In the genomic region with DNA sequence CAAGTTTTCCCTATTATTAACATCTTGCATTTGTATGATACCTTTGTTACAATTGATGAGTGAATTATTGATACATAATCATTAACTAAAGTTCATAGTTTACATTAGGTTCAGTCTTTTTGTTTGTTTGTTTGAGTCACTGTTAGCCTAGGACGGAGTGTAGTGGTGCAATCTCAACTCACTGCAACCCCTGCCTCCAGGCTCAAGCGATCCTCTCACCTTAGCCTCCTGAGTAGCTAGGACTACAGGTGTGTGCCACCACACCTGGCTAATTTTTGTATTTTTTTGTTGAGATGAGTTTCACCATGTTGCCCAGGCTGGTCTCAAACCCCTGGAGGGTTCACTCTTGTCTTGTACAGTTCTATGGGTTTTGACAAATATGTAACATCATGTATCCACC, we compare ENCODE assay signal across 33 cellular contexts.
"Had no signal": no experiment of that assay in that cellular context is flagged by ENCODE, and none has a peak within 500 bp of the region (broad histone marks: within the 10 kb centered on the region; RNA-seq: fewer than 3 reads in every experiment).

No MANE protein-coding gene starts in this region.

- H3K27ac ChIP-seq: adrenal gland, ascending aorta, body of pancreas, brain microvascular endothelial cell, breast epithelium, cardiac muscle cell had no signal

- H3K27me3 ChIP-seq: adrenal gland, ascending aorta, body of pancreas, brain microvascular endothelial cell, breast epithelium, cardiac muscle cell had no signal

- H3K9me3 ChIP-seq: adrenal gland, ascending aorta, body of pancreas, breast epithelium had no signal

- FAIRE-seq: astrocyte, bronchial epithelial cell had no signal

- H3K4me3 ChIP-seq: adrenal gland, ascending aorta, body of pancreas, breast epithelium, cardiac muscle cell had no signal

- ATAC-seq: activated naive CD4-positive, alpha-beta T cell treated with anti-CD3 and anti-CD28 coated beads, Interleukin-2, amount 50 U/mL, for 72 hours; activated naive CD8-positive, alpha-beta T cell treated with anti-CD3 and anti-CD28 coated beads, Interleukin-2, amount 50 U/mL, for 24 hours; activated T-cell treated with anti-CD3 and anti-CD28 coated beads, Interleukin-2, amount 50 U/mL, for 4 hours; activated T-cell treated with anti-CD3 and anti-CD28 coated beads, Interleukin-2, amount 50 U/mL, for 72 hours; activated T-helper 17 cell treated with anti-CD3 and anti-CD28 coated beads, Interleukin-2, amount 50 U/mL, for 72 hours; body of pancreas had no signal

- DNase-seq: activated effector memory CD4-positive, alpha-beta T cell treated with anti-CD3 and anti-CD28 coated beads, Interleukin-2, amount 50 U/mL, for 16 hours; activated effector memory CD4-positive, alpha-beta T cell treated with Interleukin-2 at 50 U/mL for 16 hours; activated gamma-delta T cell; activated gamma-delta T cell treated with Interleukin-2 at 50 U/mL for 16 hours; activated naive CD4-positive, alpha-beta T cell; activated naive CD4-positive, alpha-beta T cell treated with anti-CD3 and anti-CD28 coated beads for 36 hours; activated naive CD4-positive, alpha-beta T cell treated with anti-CD3 and anti-CD28 coated beads, Interleukin-2, amount 10 ng/mL, durations not matched to agents 7 days and 5 days; activated naive CD4-positive, alpha-beta T cell treated with anti-CD3 and anti-CD28 coated beads, Interleukin-2, amount 50 U/mL, for 16 hours; activated naive CD4-positive, alpha-beta T cell treated with Interleukin-2 at 50 U/mL for 16 hours; activated naive CD8-positive, alpha-beta T cell treated with anti-CD3 and anti-CD28 coated beads for 36 hours; activated naive CD8-positive, alpha-beta T cell treated with anti-CD3 and anti-CD28 coated beads, Interleukin-2, amount 10 ng/mL, durations not matched to agents 7 days and 5 days; activated naive CD8-positive, alpha-beta T cell treated with anti-CD3 and anti-CD28 coated beads, Interleukin-2, amount 50 U/mL, for 24 hours; activated T-cell treated with anti-CD3 and anti-CD28 coated beads, Interleukin-2, amount 50 U/mL, for 24 hours; activated T-cell treated with anti-CD3 and anti-CD28 coated beads, Interleukin-2, amount 50 U/mL, for 4 hours; activated T-cell treated with anti-CD3 and anti-CD28 coated beads, Interleukin-2, amount 50 U/mL, for 48 hours; activated T-cell treated with anti-CD3 and anti-CD28 coated beads, Interleukin-2, amount 50 U/mL, for 72 hours; adrenal gland; amniotic stem cell; amygdala; anterior cingulate cortex; aorta; body of pancreas; brain microvascular endothelial cell; caudate nucleus; central memory CD4-positive, alpha-beta T cell; cerebellar nuclear complex had no signal

- H3K4me1 ChIP-seq: adrenal gland, ascending aorta, breast epithelium had no signal

- H3K36me3 ChIP-seq: adrenal gland, brain microvascular endothelial cell, breast epithelium, cardiac muscle cell had no signal
